ENCODE assay signal across 15 cellular contexts in the genomic region with DNA sequence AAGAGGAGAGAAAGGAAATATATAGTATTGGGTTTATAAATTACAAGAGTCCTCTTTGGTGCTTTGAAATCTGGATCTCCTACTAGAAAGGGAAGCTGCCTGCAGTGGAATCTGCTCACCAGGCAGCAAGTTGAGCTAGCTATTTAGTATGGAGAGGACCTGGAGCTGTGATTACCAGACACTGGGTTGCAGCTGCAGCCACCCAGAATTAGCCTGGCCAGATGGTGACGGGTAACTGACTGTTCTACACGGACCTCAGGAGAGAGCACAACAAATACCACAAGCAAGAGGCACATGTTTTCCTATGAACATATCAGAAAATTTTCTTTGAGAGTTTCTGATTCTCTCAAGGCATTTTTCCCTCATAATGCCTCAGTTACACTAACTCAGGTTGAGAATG. TPM values are rescaled to one million over a fixed set of nuclear protein-coding genes. Genes with fewer than 3 reads are reported as not detected.
"Had no signal": no experiment of that assay in that cellular context is flagged by ENCODE, and none has a peak within 500 bp of the region (broad histone marks: within the 10 kb centered on the region; RNA-seq: fewer than 3 reads in every experiment).

No MANE protein-coding gene starts in this region.

- DNase-seq: effector memory CD4-positive, alpha-beta T cell; gastrocnemius medialis; immature natural killer cell; left lung; lower lobe of right lung; nucleus accumbens; ovary; right cardiac atrium; stimulated activated CD4-positive, alpha-beta T cell treated with anti-CD3 and anti-CD28 coated beads, Interleukin-2, amount 100 ng/mL, for 48 hours; stimulated activated naive CD4-positive, alpha-beta T cell treated with Interleukin-2 at 50 U/mL for 16 hours; trophoblast cell had no signal

- ATAC-seq: esophagus mucosa; gastrocnemius medialis; left lung; lower lobe of right lung; natural killer cell treated with Interleukin-12 subunit alpha and Interleukin-12 subunit beta and Interleukin-15 and Interleukin-18, amount 100 ng/mL, for 72 hours had no signal

RNA-seq across cellular contexts. Expression of a gene that starts 46.5 kb away (rescaled TPM):
- total RNA-seq: esophagus mucosa; fibroblast of villous mesenchyme; gastrocnemius medialis; left lung; lower lobe of right lung; natural killer cell treated with Interleukin-12 subunit alpha and Interleukin-12 subunit beta and Interleukin-15 and Interleukin-18, amount 100 ng/mL, for 72 hours; ovary; smooth muscle cell had no signal
